10 cellular contexts compared by ENCODE assay signal in the genomic region with DNA sequence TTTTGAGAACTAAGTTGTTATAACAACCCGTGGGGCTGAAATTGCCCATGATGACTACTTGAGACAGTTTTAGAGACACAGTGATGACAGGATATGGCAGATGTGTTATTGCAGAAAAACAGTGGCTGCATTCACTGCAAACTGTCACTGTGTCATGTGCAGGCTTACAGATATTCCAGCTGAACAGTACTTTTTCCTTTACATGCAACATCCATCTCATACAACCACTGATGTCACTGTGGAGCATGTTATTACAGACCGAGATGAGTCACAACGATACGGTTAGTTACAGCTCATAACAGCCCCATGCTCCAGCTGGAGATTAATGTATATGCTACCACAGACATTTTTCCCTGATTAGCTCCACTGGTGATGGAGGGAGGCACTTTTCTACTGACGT.
A peak's percentile ranks its signal among the peaks of the same experiment; 100 is the strongest.
DNase-seq lines count a peak whose midpoint lies in the region; ATAC-seq lines count a peak whose summit lies in the region.
"Had no signal": no experiment of that assay in that cellular context is flagged by ENCODE, and none has a peak within 500 bp of the region (broad histone marks: within the 10 kb centered on the region; RNA-seq: fewer than 3 reads in every experiment).

No MANE protein-coding gene starts in this region.

- H3K9me2 ChIP-seq in GM23248 (ENCODE audit: insufficient read depth): no peaks in the 10 kb centered on the region

- H2AFZ ChIP-seq in GM23248: no peak overlapping the region

- ATAC-seq in GM18867 (IDR thresholded peaks at IDR 0.05; ENCODE audit: unreplicated experiment) (peak; percentile 91), HG03571 (IDR thresholded peaks at IDR 0.05; ENCODE audit: unreplicated experiment) (peak; percentile 96)

- H3K4me2 ChIP-seq in GM23248 (ENCODE audit: unreplicated experiment): no peak overlapping the region

- H3K9me3 ChIP-seq in GM23248 (ENCODE audit: low read depth): no peaks in the 10 kb centered on the region
- H3K9me3 ChIP-seq: stomach had no signal

- no peak overlapping the region for H3K4me3 ChIP-seq in GM23248
- H3K4me3 ChIP-seq: stomach had no signal

- H3F3A ChIP-seq in GM23248 (ENCODE audit: insufficient read depth): no peaks in the 10 kb centered on the region

- H3K9ac ChIP-seq in GM23248: no peak overlapping the region

- H4K20me1 ChIP-seq in GM23248 (ENCODE audit: insufficient read depth): no peaks in the 10 kb centered on the region

- in situ Hi-C loops in GM23248 (cut with MboI): no loop called here

- H3K79me2 ChIP-seq in GM23248 (ENCODE audit: insufficient read depth): no peaks in the 10 kb centered on the region

- 8 to 15% methylated on average over 5 of the region's 5 CpGs for WGBS in GM23248 (ENCODE audit: low coverage in 1 of 2, low lambda C conversion rate in 2 of 2, missing lambda C conversion rate in 2 of 2), 2 experiments

- no peaks in the 10 kb centered on the region for H3K36me3 ChIP-seq in GM23248 (ENCODE audit: low read depth)
- H3K36me3 ChIP-seq: stomach had no signal

- no peaks in the 10 kb centered on the region for H3K4me1 ChIP-seq in GM23248 (ENCODE audit: insufficient read depth)
- H3K4me1 ChIP-seq: stomach had no signal

- no peak overlapping the region for H3K27ac ChIP-seq in GM23248
- H3K27ac ChIP-seq: stomach had no signal

- no peaks in the 10 kb centered on the region for H3K27me3 ChIP-seq in GM23248 (replicated peaks; ENCODE audit: insufficient read depth)
- H3K27me3 ChIP-seq: stomach had no signal

- peak; percentile 5 for DNase-seq in GM23248
- DNase-seq in kidney tubule cell (ENCODE audit: low spot score): peak; percentile 25
- no peak for DNase-seq in dermis blood vessel endothelial cell
- no peak for DNase-seq in HuH-7.5 (ENCODE audit: low spot score)
- no peak for DNase-seq in C1 segment of cervical spinal cord (lab: John Stamatoyannopoulos, UW)
- no peak for DNase-seq in DMS153 (lab: John Stamatoyannopoulos, UW)
- DNase-seq: naive B cell, stomach had no signal

Comparison
In these comparisons a context has a peak if more than half of its experiments do, and no peak if none do; other contexts are left out.
1. DNase-seq: peak in GM23248 (single experiment) and kidney tubule cell (single experiment); none in dermis blood vessel endothelial cell (single experiment), HuH-7.5 (single experiment), C1 segment of cervical spinal cord (0 of 14) and DMS153 (single experiment).